In genomic region chr19:50189326-50189725, GRCh38 we compare ENCODE assay signal across 23 cellular contexts. TPM values are rescaled to one million over a fixed set of nuclear protein-coding genes. Genes with fewer than 3 reads are reported as not detected.
"Had no signal": no experiment of that assay in that cellular context is flagged by ENCODE, and none has a peak within 500 bp of the region (broad histone marks: within the 10 kb centered on the region; RNA-seq: fewer than 3 reads in every experiment).

No MANE protein-coding gene starts in this region.

- H3K4me1 ChIP-seq: esophagus squamous epithelium, gastroesophageal sphincter, lower lobe of right lung, sigmoid colon, uterus had no signal

- H3K9me3 Mint-ChIP-seq: immature natural killer cell, type B pancreatic cell had no signal

- H3K36me3 ChIP-seq: esophagus squamous epithelium, gastroesophageal sphincter, left ventricle myocardium inferior, lower lobe of right lung, neutrophil, right atrium auricular region, sigmoid colon, uterus had no signal

- H3K4me1 Mint-ChIP-seq: immature natural killer cell, mesothelial cell of epicardium had no signal

- DNase-seq: effector memory CD8-positive, alpha-beta T cell; esophagus squamous epithelium; foreskin fibroblast; glutamatergic neuron; immature natural killer cell; left ventricle myocardium inferior; lower lobe of right lung; naive thymus-derived CD4-positive, alpha-beta T cell; nephron progenitor cell; sigmoid colon; stimulated activated CD4-positive, alpha-beta T cell treated with anti-CD3 and anti-CD28 coated beads, Interleukin-12 subunit alpha, Interleukin-12 subunit beta, amount 100 ng/mL, for 4 hours; stimulated activated CD4-positive, alpha-beta T cell treated with anti-CD3 and anti-CD28 coated beads, Interleukin-2, amount 100 ng/mL, for 48 hours; stimulated activated naive CD4-positive, alpha-beta T cell treated with Interleukin-2 at 50 U/mL for 16 hours; uterus had no signal

- H3K4me3 ChIP-seq: esophagus squamous epithelium, gastroesophageal sphincter, left ventricle myocardium inferior, lower lobe of right lung, right atrium auricular region, sigmoid colon, skin epidermis, uterus had no signal

- H3K27ac Mint-ChIP-seq: effector memory CD8-positive, alpha-beta T cell; immature natural killer cell; memory B cell; mesothelial cell of epicardium; naive thymus-derived CD4-positive, alpha-beta T cell; nephron progenitor cell had no signal

- H3K27me3 ChIP-seq: neutrophil, right atrium auricular region, uterus had no signal

- H3K9me3 ChIP-seq: esophagus squamous epithelium, left ventricle myocardium inferior, lower lobe of right lung, neutrophil, right atrium auricular region, sigmoid colon had no signal

- H3K4me3 Mint-ChIP-seq: effector memory CD8-positive, alpha-beta T cell; immature natural killer cell; memory B cell; mesothelial cell of epicardium; naive thymus-derived CD4-positive, alpha-beta T cell; nephron progenitor cell had no signal

- H3K36me3 Mint-ChIP-seq: immature natural killer cell, mesothelial cell of epicardium, type B pancreatic cell had no signal

- H3K27ac ChIP-seq: esophagus squamous epithelium, gastroesophageal sphincter, left ventricle myocardium inferior, lower lobe of right lung, neutrophil, right atrium auricular region, skin epidermis, uterus had no signal

RNA-seq across cellular contexts. Expression of gene MYH14, which starts 14.1 kb away (rescaled TPM):
- total RNA-seq: naive thymus-derived CD4-positive, alpha-beta T cell; osteocyte; pulmonary artery endothelial cell had no signal

RNA-seq across cellular contexts. Expression of gene IZUMO2, which starts 26.2 kb away (rescaled TPM):
- total RNA-seq: esophagus squamous epithelium; gastroesophageal sphincter; left ventricle myocardium inferior; lower lobe of right lung; mesothelial cell of epicardium; naive thymus-derived CD4-positive, alpha-beta T cell; osteocyte; pulmonary artery endothelial cell; right atrium auricular region; sigmoid colon; uterus had no signal
